Comparison of ENCODE assay signal across 15 cellular contexts in genomic region chr17:78046923-78047322, GRCh38.
DNase-seq lines count a peak whose midpoint lies in the region; ATAC-seq and TF ChIP-seq lines count a peak whose summit lies in the region.
"Had no signal": no experiment of that assay in that cellular context is flagged by ENCODE, and none has a peak within 500 bp of the region (broad histone marks: within the 10 kb centered on the region; RNA-seq: fewer than 3 reads in every experiment).

No MANE protein-coding gene starts in this region.

- peak; percentile 46 for DNase-seq in MCF 10A (ENCODE audit: unreplicated experiment)
- DNase-seq in breast epithelium (ENCODE audit: low spot score in 2 of 2) = no peak
- peak; percentile 20 for DNase-seq in NCI-H524 treated with DMSO at 0.1 percent for 48 hours (lab: John Stamatoyannopoulos, UW)
- peak; percentile 53 for DNase-seq in cerebellar cortex (ENCODE audit: low spot score)
- DNase-seq in NK-92 (lab: John Stamatoyannopoulos, UW; ENCODE audit: unreplicated experiment) = no peak
- no peak for DNase-seq in NOMO-1 treated with dmso at 0.1 percent for 144 hours (lab: John Stamatoyannopoulos, UW; ENCODE audit: unreplicated experiment)
- DNase-seq in stimulated activated naive CD4-positive, alpha-beta T cell treated with Interleukin-2 at 50 U/mL for 16 hours (lab: John Stamatoyannopoulos, UW) = no peak
- DNase-seq: Kasumi-1, MV-4-11, NCI-H1436 treated with DMSO at 0.1 percent for 48 hours, NCI-H2029 treated with DMSO at 0.1 percent for 48 hours, NCI-H345, SW 1271 had no signal

- POLR2A ChIA-PET in MCF 10A (lab: Yijun Ruan, JAX) = interaction anchor here (0.7 kb wide), 1 partner anchor 9 kb away, joined by 3 read pairs; no protein-coding TSS in a partner anchor

- H3K4me1 ChIP-seq in breast epithelium = no peaks in the 10 kb centered on the region

- H3K4me3 Mint-ChIP-seq in MCF 10A (ENCODE audit: unreplicated experiment) = no peak overlapping the region

- H3K27me3 Mint-ChIP-seq in MCF 10A (ENCODE audit: insufficient read depth, unreplicated experiment) = no peaks in the 10 kb centered on the region

- no peaks in the 10 kb centered on the region for H3K27me3 ChIP-seq in breast epithelium
- H3K27me3 ChIP-seq: BLaER1 treated with 17β-estradiol and CSF1 and Interleukin-3, amounts not matched to agents 10 nM and 100 nM had no signal

- H3K27ac ChIP-seq in breast epithelium = no peak overlapping the region
- H3K27ac ChIP-seq: BLaER1 treated with 17β-estradiol and CSF1 and Interleukin-3, amounts not matched to agents 10 nM and 100 nM had no signal

- BruUV-seq in MCF 10A (replicated peaks; lab: Mats Ljungman, UMichigan) = no TSS peak

- intact Hi-C loops in MCF 10A (cut with micrococcal nuclease) (no loop called here), breast epithelium (cut with DNase I; ENCODE audit: low total_unique reads) (no loop called here)

- no peak overlapping the region for H3K4me3 ChIP-seq in breast epithelium
- H3K4me3 ChIP-seq: BLaER1 treated with 17β-estradiol and CSF1 and Interleukin-3, amounts not matched to agents 10 nM and 100 nM had no signal

- no peak overlapping the region for H3K27ac Mint-ChIP-seq in MCF 10A (ENCODE audit: low read depth, unreplicated experiment)

- CTCF ChIA-PET in MCF 10A (lab: Yijun Ruan, JAX) = interaction anchor here (0.7 kb wide), 1 partner anchor 29 kb away, joined by 3 read pairs; no protein-coding TSS in a partner anchor

- H3K4me1 Mint-ChIP-seq in MCF 10A (ENCODE audit: insufficient read depth, unreplicated experiment) = peaks cover 7% of the 10 kb centered on the region

- ATAC-seq in HG03565 (IDR thresholded peaks at IDR 0.05; ENCODE audit: unreplicated experiment) = no peak

- H3K36me3 ChIP-seq in breast epithelium = peaks cover 7% of the 10 kb centered on the region

- TF ChIP-seq CTCF in MCF 10A (IDR thresholded peaks at IDR 0.05; ENCODE audit: unreplicated experiment) = no peak
- TF ChIP-seq CTCF in breast epithelium (IDR thresholded peaks at IDR 0.05) = no peak

- peaks cover 5% of the 10 kb centered on the region for H3K9me3 Mint-ChIP-seq in MCF 10A (ENCODE audit: unreplicated experiment)

- peaks cover 33% of the 10 kb centered on the region for H3K36me3 Mint-ChIP-seq in MCF 10A (ENCODE audit: insufficient read depth, unreplicated experiment)

- H3K9me3 ChIP-seq in breast epithelium = no peaks in the 10 kb centered on the region

- TF ChIP-seq POLR2A in breast epithelium (IDR thresholded peaks at IDR 0.05) = no peak

Comparison
In these comparisons a context has a peak if more than half of its experiments do, and no peak if none do; other contexts are left out.
1. DNase-seq: peak in MCF 10A (single experiment), NCI-H524 treated with DMSO at 0.1 percent for 48 hours (single experiment) and cerebellar cortex (single experiment); none in breast epithelium (0 of 2), NK-92 (single experiment), NOMO-1 treated with dmso at 0.1 percent for 144 hours (single experiment) and stimulated activated naive CD4-positive, alpha-beta T cell treated with Interleukin-2 at 50 U/mL for 16 hours (single experiment).